ENCODE assay signal across 9 cellular contexts in the genomic region with DNA sequence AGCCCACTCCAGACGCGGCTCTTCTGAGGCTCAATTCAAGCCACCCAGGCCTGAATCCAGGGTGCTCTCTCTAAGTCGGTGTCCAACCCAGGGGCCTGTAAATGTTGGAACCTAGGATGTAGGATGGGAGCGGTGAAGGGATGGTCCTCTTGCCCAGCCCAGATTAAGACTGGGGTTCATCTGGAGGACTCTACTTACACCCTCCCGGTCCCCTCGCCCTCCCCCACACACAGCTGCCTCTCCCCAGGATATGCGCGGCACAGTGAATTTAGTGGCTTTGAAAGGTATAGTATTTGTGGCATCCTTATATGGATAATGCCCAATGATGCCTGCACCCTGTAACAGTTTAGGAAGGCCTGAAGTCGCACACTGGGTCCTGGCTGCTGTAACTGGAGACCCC. TPM values are rescaled to one million over a fixed set of nuclear protein-coding genes. Genes with fewer than 3 reads are reported as not detected.
DNase-seq lines count a peak whose midpoint lies in the region; FAIRE-seq and TF ChIP-seq lines count a peak whose summit lies in the region.
"Had no signal": no experiment of that assay in that cellular context is flagged by ENCODE, and none has a peak within 500 bp of the region (broad histone marks: within the 10 kb centered on the region; RNA-seq: fewer than 3 reads in every experiment).

No MANE protein-coding gene starts in this region.

- no peak for FAIRE-seq in endothelial cell of umbilical vein (lab: Jason Lieb, UNC)

- H2AFZ ChIP-seq in endothelial cell of umbilical vein (ENCODE audit: low read depth, low read length) (peak overlapping the region; percentile 93), neural progenitor cell (replicated peaks) (peak overlapping the region; percentile 76)

- no peaks in the 10 kb centered on the region for H3K9me1 ChIP-seq in endothelial cell of umbilical vein (replicated peaks; ENCODE audit: control insufficient read depth, extremely low read depth, insufficient read depth, low read length)

- peak overlapping the region; percentile 98 for H3K4me2 ChIP-seq in endothelial cell of umbilical vein (ENCODE audit: insufficient read depth, low read length)
- H3K4me2 ChIP-seq in neural progenitor cell = peak overlapping the region; percentile 97

- no TSS peak for BruUV-seq in endothelial cell of umbilical vein (replicated peaks; lab: Mats Ljungman, UMichigan)

- peak overlapping the region; percentile 74 for H3K9ac ChIP-seq in HUES64 (ENCODE audit: low read depth, low read length)
- H3K9ac ChIP-seq in endothelial cell of umbilical vein (replicated peaks; ENCODE audit: extremely low read depth, insufficient read depth, low read length) = peak overlapping the region; percentile 86
- H3K9ac ChIP-seq in neural progenitor cell = peak overlapping the region; percentile 66

- 43% methylated on average over 7 of the region's 9 CpGs for WGBS in HUES64

- H3K9me3 ChIP-seq in HUES64 (ENCODE audit: insufficient read depth, low read depth, low read length) (no peaks in the 10 kb centered on the region), endothelial cell of umbilical vein (replicated peaks; ENCODE audit: control insufficient read depth, insufficient read depth, low read length) (no peaks in the 10 kb centered on the region), neural progenitor cell (ENCODE audit: low read depth) (no peaks in the 10 kb centered on the region)

- no peak for TF ChIP-seq POLR2A in endothelial cell of umbilical vein (IDR thresholded peaks at IDR 0.05; ENCODE audit: low read depth, low read length)

- no peaks in the 10 kb centered on the region for H3K9me3 Mint-ChIP-seq in neural progenitor cell

- peak overlapping the region; percentile 64 for H3K4me3 ChIP-seq in AG09309 (ENCODE audit: control insufficient read depth, low read depth, low read length)
- H3K4me3 ChIP-seq in HUES64 (ENCODE audit: low read length) = peak overlapping the region; percentile 70
- H3K4me3 ChIP-seq in endothelial cell of umbilical vein (replicated peaks in 1 of 3; ENCODE audit: insufficient read depth in 1 of 3, low read depth in 1 of 3, low read length in 3 of 3) = peak overlapping the region; percentile 50 to 92 (median 77)
- peak overlapping the region; percentile 63 for H3K4me3 ChIP-seq in neural progenitor cell

- H3K27me3 Mint-ChIP-seq in neural progenitor cell (ENCODE audit: insufficient read depth, low read depth) = peaks cover 4% of the 10 kb centered on the region

- H3K36me3 Mint-ChIP-seq in neural progenitor cell = peaks cover 3% of the 10 kb centered on the region

- TF ChIP-seq CTCF in AG09309 (IDR thresholded peaks at IDR 0.05; ENCODE audit: control insufficient read depth, insufficient read depth, low read depth, low read length, missing control alignments) (no peak), endothelial cell of umbilical vein (IDR thresholded peaks at IDR 0.05; ENCODE audit: extremely low read depth in 1 of 2, insufficient read depth in 1 of 2, low read depth in 1 of 2, low read length in 2 of 2) (no peak), neural progenitor cell (IDR thresholded peaks at IDR 0.05) (no peak)

- peaks cover 36% of the 10 kb centered on the region for H3K4me1 Mint-ChIP-seq in neural progenitor cell

- peaks cover 13% of the 10 kb centered on the region for H3K79me2 ChIP-seq in endothelial cell of umbilical vein (ENCODE audit: control insufficient read depth, insufficient read depth, low read length)
- peaks cover 26% of the 10 kb centered on the region for H3K79me2 ChIP-seq in neural progenitor cell (ENCODE audit: low read depth)

- H3K4me3 Mint-ChIP-seq in neural progenitor cell = peak overlapping the region; percentile 91

- POLR2A ChIA-PET in endothelial cell of umbilical vein (lab: Charles Lee) = interaction anchor here (2.0 kb wide), 1 partner anchor 165 kb away, joined by 6 read pairs; the partner anchor contains the start of gene CEP152

- H3K27me3 ChIP-seq in HUES64 (ENCODE audit: insufficient read depth, low read length) (peaks cover 51% of the 10 kb centered on the region), endothelial cell of umbilical vein (ENCODE audit: control insufficient read depth in 2 of 2, insufficient read depth in 2 of 2, low read length in 2 of 2) (no peaks in the 10 kb centered on the region), neural progenitor cell (peaks cover 19% of the 10 kb centered on the region)

- CTCF ChIA-PET in endothelial cell of umbilical vein (lab: Charles Lee) = no interaction called here

- no peak for DNase-seq in AG09309 (ENCODE audit: low read depth)
- no peak for DNase-seq in endothelial cell of umbilical vein (ENCODE audit: low read depth, low spot score)
- DNase-seq in neural progenitor cell (ENCODE audit: low spot score) = no peak
- no peak for DNase-seq in SHP77 treated with DMSO at 0.1 percent for 48 hours (lab: John Stamatoyannopoulos, UW)
- DNase-seq in DMS114 treated with DMSO at 0.1 percent for 48 hours (lab: John Stamatoyannopoulos, UW; ENCODE audit: unreplicated experiment) = no peak
- no peak for DNase-seq in NCI-H146 (lab: John Stamatoyannopoulos, UW)
- no peak for DNase-seq in NCI-H226
- DNase-seq: cerebellar nuclear complex had no signal

- intact Hi-C loops in endothelial cell of umbilical vein (cut with micrococcal nuclease) = loop anchor here (5.0 to 10.0 kb wide), 2 partner anchors 128 to 511 kb away; partner anchors contain the start of gene COPS2

- H4K20me1 ChIP-seq in endothelial cell of umbilical vein (replicated peaks; ENCODE audit: control insufficient read depth, extremely low read depth, insufficient read depth, low read length) = no peaks in the 10 kb centered on the region
- H4K20me1 ChIP-seq in neural progenitor cell (ENCODE audit: low read depth) = peaks cover 8% of the 10 kb centered on the region

- dilution Hi-C loops in endothelial cell of umbilical vein (cut with MboI; ENCODE audit: extremely low pct_ligation_motif_present, low sequenced_read_pairs) = no loop called here

- H3K27ac ChIP-seq in HUES64 (ENCODE audit: low read depth, low read length) (peak overlapping the region; percentile 10; the same call in 1 of the 2 replicates), endothelial cell of umbilical vein (ENCODE audit: insufficient read depth, low read depth, low read length) (peak overlapping the region; percentile 70), neural progenitor cell (peak overlapping the region; percentile 88)

- H3K4me1 ChIP-seq in HUES64 (ENCODE audit: insufficient read depth, low read length) (peaks cover 13% of the 10 kb centered on the region; the same call in 1 of the 2 replicates), endothelial cell of umbilical vein (ENCODE audit: control insufficient read depth, extremely low read depth, insufficient read depth, low read length) (peaks cover 30% of the 10 kb centered on the region), neural progenitor cell (peaks cover 33% of the 10 kb centered on the region)

- H3K36me3 ChIP-seq in HUES64 (ENCODE audit: insufficient read depth, low read length) (no peaks in the 10 kb centered on the region), endothelial cell of umbilical vein (ENCODE audit: control insufficient read depth in 2 of 2, extremely low read depth in 1 of 2, insufficient read depth in 2 of 2, low read length in 2 of 2) (no peaks in the 10 kb centered on the region), neural progenitor cell (no peaks in the 10 kb centered on the region)

- peaks cover 42% of the 10 kb centered on the region for H3F3A ChIP-seq in neural progenitor cell (ENCODE audit: low read depth)

- H3K27ac Mint-ChIP-seq in neural progenitor cell = no peak overlapping the region

TF ChIP-seq in endothelial cell of umbilical vein, 7 proteins besides CTCF, POLR2A, EP300 and RAD21:
- TF ChIP-seq GATA2 (IDR thresholded peaks at IDR 0.05; ENCODE audit: insufficient read depth, insufficient read length, low read depth, low read length) = no peak
- TF ChIP-seq, protein P1, sequence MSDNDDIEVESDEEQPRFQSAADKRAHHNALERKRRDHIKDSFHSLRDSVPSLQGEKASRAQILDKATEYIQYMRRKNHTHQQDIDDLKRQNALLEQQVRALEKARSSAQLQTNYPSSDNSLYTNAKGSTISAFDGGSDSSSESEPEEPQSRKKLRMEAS (IDR thresholded peaks at IDR 0.05; ENCODE audit: insufficient read depth, insufficient read length) = no peak
- TF ChIP-seq MYC (IDR thresholded peaks at IDR 0.05; ENCODE audit: low read depth, low read length) = no peak
- TF ChIP-seq POLR2AphosphoS5 (IDR thresholded peaks at IDR 0.05; ENCODE audit: insufficient read depth, low read depth, low read length) = no peak
- no peak for TF ChIP-seq FOS (IDR thresholded peaks at IDR 0.05; ENCODE audit: borderline replicate concordance, insufficient read depth, low read length)
- TF ChIP-seq JUN (IDR thresholded peaks at IDR 0.05; ENCODE audit: borderline replicate concordance, insufficient read depth, insufficient read length, low read depth) = no peak

RNA-seq across cellular contexts. Expression of gene FBN1, which starts 0.9 kb away (rescaled TPM):
- polyA plus RNA-seq in HUES64 (2013, experiment 1 of 2) = 5.3 TPM
- polyA plus RNA-seq in HUES64 (2013, experiment 2 of 2) = 5.4 TPM
- 88.1 and 111 TPM in 2 replicates for total RNA-seq in endothelial cell of umbilical vein
- polyA plus RNA-seq in endothelial cell of umbilical vein = 102 and 107 TPM in 2 replicates
- polyA plus RNA-seq in endothelial cell of umbilical vein (2011; cell fraction: cytosol; rRNA removed) = 98.4 and 101 TPM in 2 replicates
- polyA plus RNA-seq in endothelial cell of umbilical vein (2011; cell fraction: nucleus; rRNA removed) = 171 and 201 TPM in 2 replicates
- polyA plus RNA-seq in endothelial cell of umbilical vein (2012) = 87.6 and 98.0 TPM in 2 replicates
- 326 and 432 TPM in 2 replicates for polyA minus RNA-seq in endothelial cell of umbilical vein
- 3.3 TPM for polyA minus RNA-seq in endothelial cell of umbilical vein (2011; cell fraction: cytosol; rRNA and poly(A)+ RNA removed)
- polyA minus RNA-seq in endothelial cell of umbilical vein (2011; cell fraction: nucleus; rRNA and poly(A)+ RNA removed) = 180 and 222 TPM in 2 replicates
- 63.1 and 78.8 TPM in 2 replicates for total RNA-seq in neural progenitor cell (ENCODE audit: low replicate concordance)

Comparison
In these comparisons a context has a peak if more than half of its experiments do, and no peak if none do; other contexts are left out.
1. H3K27ac ChIP-seq: peak in every context shown above with its lines; median percentile 88 in neural progenitor cell; 70 in endothelial cell of umbilical vein; 10 in HUES64.